ENCODE assay signal across 8 cellular contexts in genomic region chr19:7831452-7831851, GRCh38. TPM values are rescaled to one million over a fixed set of nuclear protein-coding genes. Genes with fewer than 3 reads are reported as not detected.
DNase-seq lines count a peak whose midpoint lies in the region; ATAC-seq and TF ChIP-seq lines count a peak whose summit lies in the region.

No MANE protein-coding gene starts in this region.

- H3K9me3 ChIP-seq in cardiac muscle cell (ENCODE audit: low read depth), result no peaks in the 10 kb centered on the region
- H3K9me3 ChIP-seq in upper lobe of right lung, result no peaks in the 10 kb centered on the region
- H3K9me3 ChIP-seq in right atrium auricular region, result no peaks in the 10 kb centered on the region

- H3K27me3 ChIP-seq in cardiac muscle cell (peaks cover 13% of the 10 kb centered on the region), upper lobe of right lung (no peaks in the 10 kb centered on the region), right atrium auricular region (no peaks in the 10 kb centered on the region)

- no peaks in the 10 kb centered on the region for H3K36me3 Mint-ChIP-seq in WTC11

- POLR2A ChIA-PET in WTC11 (lab: Charles Lee), result interaction anchor here (0.6 to 1.4 kb wide), 3 partner anchors 30 to 112 kb away, joined by 3 to 9 read pairs (median 3); partner anchors contain the start of gene TIMM44

- H3K4me3 Mint-ChIP-seq in WTC11, result peak overlapping the region; percentile 65

- DNase-seq in cardiac muscle cell (ENCODE audit: low read depth in 1 of 2, low spot score in 1 of 2) (peak; percentile 43 to 48), Right ventricle myocardium superior (no peak), WTC11 (ENCODE audit: low spot score) (peak; percentile 65), hypothalamus (lab: John Stamatoyannopoulos, UW) (peak in 29 of 51 donors; percentile 7 to 69 (median 36)), upper lobe of right lung (no peak), right atrium auricular region (ENCODE audit: low spot score) (no peak), NCI-H345 (lab: John Stamatoyannopoulos, UW) (no peak)
- no peak for DNase-seq in stimulated activated naive CD4-positive, alpha-beta T cell (lab: John Stamatoyannopoulos, UW)

- no peak for ATAC-seq in Right ventricle myocardium superior (ENCODE audit: poor library complexity)
- no peak for ATAC-seq in WTC11
- ATAC-seq in upper lobe of right lung, result no peak

- no peak overlapping the region for H3K27ac ChIP-seq in cardiac muscle cell
- no peak overlapping the region for H3K27ac ChIP-seq in upper lobe of right lung
- no peak overlapping the region for H3K27ac ChIP-seq in right atrium auricular region

- CTCF ChIA-PET in WTC11 (lab: Charles Lee), result interaction anchor here (0.6 to 2.5 kb wide), 25 partner anchors 16 to 409 kb away, joined by 3 to 26 read pairs (median 4); partner anchors contain the start of genes CAMSAP3, MAP2K7, SNAPC2 and TIMM44

- H3K27me3 Mint-ChIP-seq in WTC11 (ENCODE audit: low read depth), result peaks cover 43% of the 10 kb centered on the region

- intact Hi-C loops in Right ventricle myocardium superior (cut with DNase I) (no loop called here), upper lobe of right lung (cut with DNase I) (no loop called here)

- no peak overlapping the region for H3K27ac Mint-ChIP-seq in WTC11

- no peaks in the 10 kb centered on the region for H3K36me3 ChIP-seq in cardiac muscle cell
- H3K36me3 ChIP-seq in upper lobe of right lung, result no peaks in the 10 kb centered on the region
- H3K36me3 ChIP-seq in right atrium auricular region, result no peaks in the 10 kb centered on the region

- H3K4me1 ChIP-seq in cardiac muscle cell (ENCODE audit: low read depth), result peaks cover 2% of the 10 kb centered on the region
- peaks cover 9% of the 10 kb centered on the region for H3K4me1 ChIP-seq in upper lobe of right lung
- H3K4me1 ChIP-seq in right atrium auricular region, result peaks cover 0 to 40% of the 10 kb centered on the region in 2 donors

- TF ChIP-seq CTCF in cardiac muscle cell (IDR thresholded peaks at IDR 0.05; ENCODE audit: low read depth, low read length) (peak; percentile 43), WTC11 (IDR thresholded peaks at IDR 0.05) (no peak), upper lobe of right lung (IDR thresholded peaks at IDR 0.05) (peak; percentile 8), right atrium auricular region (IDR thresholded peaks at IDR 0.05) (no peak)

- peaks cover 14% of the 10 kb centered on the region for H3K4me1 Mint-ChIP-seq in WTC11

- no peaks in the 10 kb centered on the region for H3K9me3 Mint-ChIP-seq in WTC11

- H3K4me3 ChIP-seq in cardiac muscle cell (no peak overlapping the region), upper lobe of right lung (no peak overlapping the region), right atrium auricular region (no peak overlapping the region)

TF ChIP-seq in WTC11, 78 proteins besides CTCF, POLR2A, EP300 and RAD21:
- TF ChIP-seq PRRX2 (CRISPR knock-in tag; IDR thresholded peaks at IDR 0.05), result no peak
- peak; percentile 89 for TF ChIP-seq ZNF121 (CRISPR knock-in tag; IDR thresholded peaks at IDR 0.05)
- 0 out of 2 replicates have a peak, but pooled peaks have one; percentile 31 for TF ChIP-seq ZNF232 (CRISPR knock-in tag; IDR thresholded peaks at IDR 0.05)
- 0 out of 2 replicates have a peak, but pooled peaks have one; percentile 33 for TF ChIP-seq ZNF423 (CRISPR knock-in tag; IDR thresholded peaks at IDR 0.05)

RNA-seq across cellular contexts. Expression of gene EVI5L, which starts 1.4 kb away (rescaled TPM):
- total RNA-seq in cardiac muscle cell (41.9 and 48.6 TPM in 2 replicates), Right ventricle myocardium superior (19.4 TPM), WTC11 (2021) (10.5 to 13.7 TPM (median 13.6 TPM) in 3 replicates), upper lobe of right lung (15.5 TPM), right atrium auricular region (10 to 100 TPM; 14.2 to 17.4 TPM)
- 28.7 and 29.1 TPM in 2 replicates for polyA plus RNA-seq in cardiac muscle cell

RNA-seq across cellular contexts. Expression of gene PRR36, which starts 42.7 kb away (rescaled TPM):
- total RNA-seq in cardiac muscle cell (2.0 and 6.1 TPM in 2 replicates), Right ventricle myocardium superior (0.08 TPM), WTC11 (2021) (21.9 to 34.3 TPM (median 31.0 TPM) in 3 replicates), upper lobe of right lung (2.6 TPM), right atrium auricular region (not detected)
- polyA plus RNA-seq in cardiac muscle cell, result 6.2 and 10.3 TPM in 2 replicates

RNA-seq across cellular contexts. Expression of gene LRRC8E, which starts 56.9 kb away (rescaled TPM):
- total RNA-seq in cardiac muscle cell, result 2.4 and 3.5 TPM in 2 replicates
- polyA plus RNA-seq in cardiac muscle cell, result 1.3 TPM in 1 of 2 replicates, not detected in the other
- 1.6 TPM for total RNA-seq in Right ventricle myocardium superior
- total RNA-seq in WTC11 (2021), result 3.0 to 3.6 TPM (median 3.1 TPM) in 3 replicates
- total RNA-seq in upper lobe of right lung, result 11.0 TPM
- total RNA-seq in right atrium auricular region, result 1 to 10 TPM; 1.5 to 2.1 TPM

Comparison
In these comparisons a context has a peak if more than half of its experiments do, and no peak if none do; other contexts are left out.
1. DNase-seq: peak in cardiac muscle cell (2 of 2), WTC11 (single experiment) and hypothalamus (29 of 51); none in Right ventricle myocardium superior (single experiment), upper lobe of right lung (single experiment), stimulated activated naive CD4-positive, alpha-beta T cell (0 of 6), right atrium auricular region (single experiment) and NCI-H345 (single experiment).
2. CTCF ChIP-seq: peak in cardiac muscle cell (single experiment) and upper lobe of right lung (single experiment); none in WTC11 (single experiment) and right atrium auricular region (0 of 2).